1 cellular context compared by ENCODE assay signal in the genomic region with DNA sequence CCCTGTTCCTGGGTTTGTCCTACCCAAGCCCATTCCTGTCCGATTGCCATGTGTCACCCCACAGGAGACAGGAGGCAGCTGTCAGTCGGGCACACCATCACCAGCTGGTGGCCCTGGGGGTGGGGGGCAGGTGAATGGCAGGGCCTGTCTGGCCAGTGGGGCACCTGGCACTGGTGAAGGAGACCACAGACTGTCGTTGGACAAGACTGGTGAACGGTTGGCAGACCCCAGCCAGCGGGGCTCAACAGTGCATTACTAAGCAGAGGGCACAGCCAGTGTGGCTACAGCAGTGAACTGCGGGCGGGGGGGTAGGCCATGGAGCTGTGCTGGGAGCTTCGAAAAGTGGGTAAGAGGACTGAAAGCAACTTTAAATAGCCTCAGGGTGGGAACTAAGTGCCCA.
TF ChIP-seq lines count a peak whose summit lies in the region.

No MANE protein-coding gene starts in this region.

TF ChIP-seq in GM23338, 12 proteins besides CTCF, POLR2A, EP300 and RAD21 (continued from another document):
- TF ChIP-seq, protein P1, sequence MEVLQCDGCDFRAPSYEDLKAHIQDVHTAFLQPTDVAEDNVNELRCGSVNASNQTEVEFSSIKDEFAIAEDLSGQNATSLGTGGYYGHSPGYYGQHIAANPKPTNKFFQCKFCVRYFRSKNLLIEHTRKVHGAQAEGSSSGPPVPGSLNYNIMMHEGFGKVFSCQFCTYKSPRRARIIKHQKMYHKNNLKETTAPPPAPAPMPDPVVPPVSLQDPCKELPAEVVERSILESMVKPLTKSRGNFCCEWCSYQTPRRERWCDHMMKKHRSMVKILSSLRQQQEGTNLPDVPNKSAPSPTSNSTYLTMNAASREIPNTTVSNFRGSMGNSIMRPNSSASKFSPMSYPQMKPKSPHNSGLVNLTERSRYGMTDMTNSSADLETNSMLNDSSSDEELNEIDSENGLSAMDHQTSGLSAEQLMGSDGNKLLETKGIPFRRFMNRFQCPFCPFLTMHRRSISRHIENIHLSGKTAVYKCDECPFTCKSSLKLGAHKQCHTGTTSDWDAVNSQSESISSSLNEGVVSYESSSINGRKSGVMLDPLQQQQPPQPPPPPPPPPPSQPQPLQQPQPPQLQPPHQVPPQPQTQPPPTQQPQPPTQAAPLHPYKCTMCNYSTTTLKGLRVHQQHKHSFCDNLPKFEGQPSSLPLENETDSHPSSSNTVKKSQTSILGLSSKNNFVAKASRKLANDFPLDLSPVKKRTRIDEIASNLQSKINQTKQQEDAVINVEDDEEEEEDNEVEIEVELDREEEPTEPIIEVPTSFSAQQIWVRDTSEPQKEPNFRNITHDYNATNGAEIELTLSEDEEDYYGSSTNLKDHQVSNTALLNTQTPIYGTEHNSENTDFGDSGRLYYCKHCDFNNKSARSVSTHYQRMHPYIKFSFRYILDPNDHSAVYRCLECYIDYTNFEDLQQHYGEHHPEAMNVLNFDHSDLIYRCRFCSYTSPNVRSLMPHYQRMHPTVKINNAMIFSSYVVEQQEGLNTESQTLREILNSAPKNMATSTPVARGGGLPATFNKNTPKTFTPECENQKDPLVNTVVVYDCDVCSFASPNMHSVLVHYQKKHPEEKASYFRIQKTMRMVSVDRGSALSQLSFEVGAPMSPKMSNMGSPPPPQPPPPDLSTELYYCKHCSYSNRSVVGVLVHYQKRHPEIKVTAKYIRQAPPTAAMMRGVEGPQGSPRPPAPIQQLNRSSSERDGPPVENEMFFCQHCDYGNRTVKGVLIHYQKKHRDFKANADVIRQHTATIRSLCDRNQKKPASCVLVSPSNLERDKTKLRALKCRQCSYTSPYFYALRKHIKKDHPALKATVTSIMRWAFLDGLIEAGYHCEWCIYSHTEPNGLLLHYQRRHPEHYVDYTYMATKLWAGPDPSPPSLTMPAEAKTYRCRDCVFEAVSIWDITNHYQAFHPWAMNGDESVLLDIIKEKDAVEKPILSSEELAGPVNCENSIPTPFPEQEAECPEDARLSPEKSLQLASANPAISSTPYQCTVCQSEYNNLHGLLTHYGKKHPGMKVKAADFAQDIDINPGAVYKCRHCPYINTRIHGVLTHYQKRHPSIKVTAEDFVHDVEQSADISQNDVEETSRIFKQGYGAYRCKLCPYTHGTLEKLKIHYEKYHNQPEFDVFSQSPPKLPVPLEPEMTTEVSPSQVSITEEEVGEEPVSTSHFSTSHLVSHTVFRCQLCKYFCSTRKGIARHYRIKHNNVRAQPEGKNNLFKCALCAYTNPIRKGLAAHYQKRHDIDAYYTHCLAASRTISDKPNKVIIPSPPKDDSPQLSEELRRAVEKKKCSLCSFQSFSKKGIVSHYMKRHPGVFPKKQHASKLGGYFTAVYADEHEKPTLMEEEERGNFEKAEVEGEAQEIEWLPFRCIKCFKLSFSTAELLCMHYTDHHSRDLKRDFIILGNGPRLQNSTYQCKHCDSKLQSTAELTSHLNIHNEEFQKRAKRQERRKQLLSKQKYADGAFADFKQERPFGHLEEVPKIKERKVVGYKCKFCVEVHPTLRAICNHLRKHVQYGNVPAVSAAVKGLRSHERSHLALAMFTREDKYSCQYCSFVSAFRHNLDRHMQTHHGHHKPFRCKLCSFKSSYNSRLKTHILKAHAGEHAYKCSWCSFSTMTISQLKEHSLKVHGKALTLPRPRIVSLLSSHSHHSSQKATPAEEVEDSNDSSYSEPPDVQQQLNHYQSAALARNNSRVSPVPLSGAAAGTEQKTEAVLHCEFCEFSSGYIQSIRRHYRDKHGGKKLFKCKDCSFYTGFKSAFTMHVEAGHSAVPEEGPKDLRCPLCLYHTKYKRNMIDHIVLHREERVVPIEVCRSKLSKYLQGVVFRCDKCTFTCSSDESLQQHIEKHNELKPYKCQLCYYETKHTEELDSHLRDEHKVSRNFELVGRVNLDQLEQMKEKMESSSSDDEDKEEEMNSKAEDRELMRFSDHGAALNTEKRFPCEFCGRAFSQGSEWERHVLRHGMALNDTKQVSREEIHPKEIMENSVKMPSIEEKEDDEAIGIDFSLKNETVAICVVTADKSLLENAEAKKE (CRISPR knock-in tag; IDR thresholded peaks at IDR 0.05), result no peak
- TF ChIP-seq CREB1 (CRISPR knock-in tag; IDR thresholded peaks at IDR 0.05; ENCODE audit: low read depth), result no peak
- TF ChIP-seq STAT1 (IDR thresholded peaks at IDR 0.05; ENCODE audit: unreplicated experiment), result no peak
- TF ChIP-seq EZH2 (IDR thresholded peaks at IDR 0.05; ENCODE audit: low read depth, unreplicated experiment), result no peak
